ENCODE assay signal across 8 cellular contexts in genomic region chr4:25160714-25161598, GRCh38. TPM values are rescaled to one million over a fixed set of nuclear protein-coding genes. Genes with fewer than 3 reads are reported as not detected.
DNase-seq lines count a peak whose midpoint lies in the region; ATAC-seq and TF ChIP-seq lines count a peak whose summit lies in the region.

No MANE protein-coding gene starts in this region.

- H3F3A ChIP-seq in Loucy (ENCODE audit: low read depth), result no peaks in the 10 kb centered on the region

- H3K27me3 ChIP-seq in Loucy (ENCODE audit: insufficient read depth, low read length, poor library complexity, severe bottlenecking) (no peaks in the 10 kb centered on the region), iPS DF 6.9 (ENCODE audit: control insufficient read depth, insufficient read depth, low read length) (no peaks in the 10 kb centered on the region)

- H3K9me2 ChIP-seq in Loucy (replicated peaks; ENCODE audit: low read depth, low read length), result no peaks in the 10 kb centered on the region

- DNase-seq in NCI-H2081 (lab: John Stamatoyannopoulos, UW) (peak; percentile 42 to 67), NCI-H2081 treated with DMSO at 0.1 percent for 48 hours (lab: John Stamatoyannopoulos, UW) (no peak), iPS DF 6.9 (ENCODE audit: low read depth, low spot score) (no peak), cerebellum (ENCODE audit: low spot score) (no peak)
- no peak for DNase-seq in activated naive CD8-positive, alpha-beta T cell treated with anti-CD3 and anti-CD28 coated beads, Interleukin-2, amount 50 U/mL, for 24 hours
- no peak for DNase-seq in stimulated activated effector memory CD8-positive, alpha-beta T cell treated with anti-CD3 and anti-CD28 coated beads, Interleukin-12 subunit alpha, Interleukin-12 subunit beta, amount 100 ng/mL, for 72 hours (ENCODE audit: low spot score in 2 of 2)

- peaks cover 46% of the 10 kb centered on the region for H3K4me1 Mint-ChIP-seq in activated naive CD8-positive, alpha-beta T cell treated with anti-CD3 and anti-CD28 coated beads, Interleukin-2, amount 50 U/mL, for 24 hours
- peaks cover 43% of the 10 kb centered on the region for H3K4me1 Mint-ChIP-seq in stimulated activated effector memory CD8-positive, alpha-beta T cell treated with anti-CD3 and anti-CD28 coated beads, Interleukin-12 subunit alpha, Interleukin-12 subunit beta, amount 100 ng/mL, for 72 hours

- H3K9ac ChIP-seq in Loucy (ENCODE audit: low read depth, low read length, poor library complexity, severe bottlenecking), result peak overlapping the region; percentile 84

- H3K79me2 ChIP-seq in Loucy (ENCODE audit: insufficient read depth, low read length), result peaks cover 48% of the 10 kb centered on the region

- H3K4me3 Mint-ChIP-seq in activated naive CD8-positive, alpha-beta T cell treated with anti-CD3 and anti-CD28 coated beads, Interleukin-2, amount 50 U/mL, for 24 hours, result peak overlapping the region; percentile 88
- peak overlapping the region; percentile 74 for H3K4me3 Mint-ChIP-seq in stimulated activated effector memory CD8-positive, alpha-beta T cell treated with anti-CD3 and anti-CD28 coated beads, Interleukin-12 subunit alpha, Interleukin-12 subunit beta, amount 100 ng/mL, for 72 hours

- H3K4me3 ChIP-seq in Loucy (ENCODE audit: low read length, poor library complexity, severe bottlenecking) (peak overlapping the region; percentile 92), iPS DF 6.9 (ENCODE audit: low read length) (peak overlapping the region; percentile 78; the same call in 1 of the 2 replicates)

- H3K36me3 Mint-ChIP-seq in activated naive CD8-positive, alpha-beta T cell treated with anti-CD3 and anti-CD28 coated beads, Interleukin-2, amount 50 U/mL, for 24 hours (ENCODE audit: low read depth), result peaks cover 16% of the 10 kb centered on the region
- H3K36me3 Mint-ChIP-seq in stimulated activated effector memory CD8-positive, alpha-beta T cell treated with anti-CD3 and anti-CD28 coated beads, Interleukin-12 subunit alpha, Interleukin-12 subunit beta, amount 100 ng/mL, for 72 hours, result peaks cover 32% of the 10 kb centered on the region

- H3K9me3 ChIP-seq in Loucy (ENCODE audit: insufficient read depth, low read depth, low read length), result no peaks in the 10 kb centered on the region
- H3K9me3 ChIP-seq in iPS DF 6.9 (ENCODE audit: control insufficient read depth, insufficient read depth, low read length), result no peaks in the 10 kb centered on the region

- WGBS in iPS DF 6.9 (ENCODE audit: insufficient coverage, insufficient read length), result 100% methylated on average over 2 of the region's 16 CpGs

- H3K27ac Mint-ChIP-seq in activated naive CD8-positive, alpha-beta T cell treated with anti-CD3 and anti-CD28 coated beads, Interleukin-2, amount 50 U/mL, for 24 hours, result peak overlapping the region; percentile 88
- peak overlapping the region; percentile 94 for H3K27ac Mint-ChIP-seq in stimulated activated effector memory CD8-positive, alpha-beta T cell treated with anti-CD3 and anti-CD28 coated beads, Interleukin-12 subunit alpha, Interleukin-12 subunit beta, amount 100 ng/mL, for 72 hours

- H3K36me3 ChIP-seq in Loucy (ENCODE audit: insufficient read depth, low read length) (no peaks in the 10 kb centered on the region), iPS DF 6.9 (ENCODE audit: control insufficient read depth, insufficient read depth, low read length) (no peaks in the 10 kb centered on the region; the same call in 1 of the 2 replicates)

- H3K27me3 Mint-ChIP-seq in activated naive CD8-positive, alpha-beta T cell treated with anti-CD3 and anti-CD28 coated beads, Interleukin-2, amount 50 U/mL, for 24 hours, result peaks cover 3% of the 10 kb centered on the region

- H3K4me1 ChIP-seq in Loucy (ENCODE audit: insufficient read depth, low read length, poor library complexity, severe bottlenecking) (peaks cover 30% of the 10 kb centered on the region), iPS DF 6.9 (ENCODE audit: control insufficient read depth, insufficient read depth, low read length) (no peaks in the 10 kb centered on the region)

- ATAC-seq in GM21825 (IDR thresholded peaks at IDR 0.05; ENCODE audit: unreplicated experiment), result peak; percentile 25
- peak; percentile 57 for ATAC-seq in activated naive CD8-positive, alpha-beta T cell treated with anti-CD3 and anti-CD28 coated beads, Interleukin-2, amount 50 U/mL, for 24 hours
- ATAC-seq in stimulated activated effector memory CD8-positive, alpha-beta T cell treated with anti-CD3 and anti-CD28 coated beads, Interleukin-12 subunit alpha, Interleukin-12 subunit beta, amount 100 ng/mL, for 72 hours, result peak; percentile 66

- no peaks in the 10 kb centered on the region for H4K20me1 ChIP-seq in Loucy (ENCODE audit: insufficient read depth, low read length, poor library complexity, severe bottlenecking)

- no peak overlapping the region for H3K27ac ChIP-seq in iPS DF 6.9 (ENCODE audit: low read length)

- H3K4me2 ChIP-seq in Loucy (ENCODE audit: low read depth, low read length, poor library complexity, severe bottlenecking), result peak overlapping the region; percentile 98

- no peak for TF ChIP-seq CTCF in Loucy (conservative IDR thresholded peaks at IDR 0.05; ENCODE audit: low read length)

- peak overlapping the region; percentile 82 for H2AFZ ChIP-seq in Loucy (ENCODE audit: low read length)

- H3K9me3 Mint-ChIP-seq in activated naive CD8-positive, alpha-beta T cell treated with anti-CD3 and anti-CD28 coated beads, Interleukin-2, amount 50 U/mL, for 24 hours, result no peaks in the 10 kb centered on the region
- no peaks in the 10 kb centered on the region for H3K9me3 Mint-ChIP-seq in stimulated activated effector memory CD8-positive, alpha-beta T cell treated with anti-CD3 and anti-CD28 coated beads, Interleukin-12 subunit alpha, Interleukin-12 subunit beta, amount 100 ng/mL, for 72 hours

RNA-seq across cellular contexts. Expression of gene SEPSECS, which starts 0.7 kb away (rescaled TPM):
- 12.4 TPM for total RNA-seq in cerebellum

Comparison
In these comparisons a context has a peak if more than half of its experiments do, and no peak if none do; other contexts are left out.
1. DNase-seq: peak in NCI-H2081 (2 of 2); none in NCI-H2081 treated with DMSO at 0.1 percent for 48 hours (single experiment), activated naive CD8-positive, alpha-beta T cell treated with anti-CD3 and anti-CD28 coated beads, Interleukin-2, amount 50 U/mL, for 24 hours (single experiment), iPS DF 6.9 (single experiment), stimulated activated effector memory CD8-positive, alpha-beta T cell treated with anti-CD3 and anti-CD28 coated beads, Interleukin-12 subunit alpha, Interleukin-12 subunit beta, amount 100 ng/mL, for 72 hours (0 of 2) and cerebellum (single experiment).
2. Peak in every context shown above with its lines, with median percentiles within 50 percentile points of each other: ATAC-seq.